In the genomic region with DNA sequence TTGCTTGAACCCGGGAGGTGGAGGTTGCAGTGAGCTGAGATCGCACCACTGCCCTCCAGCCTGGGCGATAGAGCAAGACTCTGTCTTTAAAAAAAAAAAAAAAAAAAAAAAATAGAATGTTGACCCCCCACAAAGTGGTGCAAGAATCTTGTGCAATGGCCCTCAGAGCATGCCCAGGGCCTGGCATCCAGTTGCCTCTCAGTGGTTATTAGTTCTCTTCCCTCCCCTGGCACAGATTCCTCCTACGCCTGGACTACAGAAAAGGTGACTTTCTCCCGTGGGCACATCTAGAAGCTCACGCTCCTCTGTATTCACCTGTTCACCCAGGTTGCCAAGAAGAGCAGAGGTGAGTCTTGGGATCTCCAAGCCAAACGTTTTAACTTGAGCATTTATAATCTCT, we compare ENCODE assay signal across 26 cellular contexts. TPM values are rescaled to one million over a fixed set of nuclear protein-coding genes. Genes with fewer than 3 reads are reported as not detected.
"Had no signal": no experiment of that assay in that cellular context is flagged by ENCODE, and none has a peak within 500 bp of the region (broad histone marks: within the 10 kb centered on the region; RNA-seq: fewer than 3 reads in every experiment).

No MANE protein-coding gene starts in this region.

- H3K36me3 Mint-ChIP-seq: activated naive CD4-positive, alpha-beta T cell treated with anti-CD3 and anti-CD28 coated beads, Interleukin-2, amount 50 U/mL, for 72 hours; naive thymus-derived CD4-positive, alpha-beta T cell; neural progenitor cell; type B pancreatic cell had no signal

- H3K4me1 Mint-ChIP-seq: activated B cell treated with CpG ODN at 0.5 μM for 24 hours; activated CD4-positive, alpha-beta memory T cell treated with anti-CD3 and anti-CD28 coated beads, Interleukin-2, amount 10 ng/mL, durations not matched to agents 7 days and 5 days; endodermal cell; neural progenitor cell had no signal

- ATAC-seq: activated naive CD4-positive, alpha-beta T cell treated with anti-CD3 and anti-CD28 coated beads, Interleukin-2, amount 50 U/mL, for 72 hours; gastrocnemius medialis; naive thymus-derived CD4-positive, alpha-beta T cell had no signal

- H3K4me3 Mint-ChIP-seq: activated B cell treated with CpG ODN at 0.5 μM for 24 hours; activated CD4-positive, alpha-beta memory T cell treated with anti-CD3 and anti-CD28 coated beads, Interleukin-2, amount 10 ng/mL, durations not matched to agents 7 days and 5 days; activated T-helper 1 cell treated with anti-CD3 and anti-CD28 coated beads, Interleukin-12 subunit alpha, Interleukin-12 subunit beta, Interleukin-2, Interleukin-4 antibody, amounts not matched to agents 30 ng/mL and 10 ng/mL and 1 ng/mL, durations not matched to agents 14 hours and 24 hours and 36 hours; endodermal cell; naive thymus-derived CD4-positive, alpha-beta T cell; neural progenitor cell; type B pancreatic cell had no signal

- H3K4me3 ChIP-seq: ascending aorta, esophagus squamous epithelium, gastrocnemius medialis, left ventricle myocardium inferior, neural progenitor cell, thoracic aorta had no signal

- H3K9me3 Mint-ChIP-seq: activated B cell treated with CpG ODN at 0.5 μM for 24 hours; activated CD4-positive, alpha-beta memory T cell treated with anti-CD3 and anti-CD28 coated beads, Interleukin-2, amount 10 ng/mL, durations not matched to agents 7 days and 5 days; activated naive CD4-positive, alpha-beta T cell treated with anti-CD3 and anti-CD28 coated beads, Interleukin-2, amount 50 U/mL, for 72 hours; activated T-helper 1 cell treated with anti-CD3 and anti-CD28 coated beads, Interleukin-12 subunit alpha, Interleukin-12 subunit beta, Interleukin-2, Interleukin-4 antibody, amounts not matched to agents 30 ng/mL and 10 ng/mL and 1 ng/mL, durations not matched to agents 14 hours and 24 hours and 36 hours; endodermal cell; naive thymus-derived CD4-positive, alpha-beta T cell; neural progenitor cell; type B pancreatic cell had no signal

- H3K27ac Mint-ChIP-seq: activated B cell treated with CpG ODN at 0.5 μM for 24 hours; activated CD4-positive, alpha-beta memory T cell treated with anti-CD3 and anti-CD28 coated beads, Interleukin-2, amount 10 ng/mL, durations not matched to agents 7 days and 5 days; activated naive CD4-positive, alpha-beta T cell treated with anti-CD3 and anti-CD28 coated beads, Interleukin-2, amount 50 U/mL, for 72 hours; activated T-helper 1 cell treated with anti-CD3 and anti-CD28 coated beads, Interleukin-12 subunit alpha, Interleukin-12 subunit beta, Interleukin-2, Interleukin-4 antibody, amounts not matched to agents 30 ng/mL and 10 ng/mL and 1 ng/mL, durations not matched to agents 14 hours and 24 hours and 36 hours; endodermal cell; naive thymus-derived CD4-positive, alpha-beta T cell; neural progenitor cell; type B pancreatic cell had no signal

- H3K27ac ChIP-seq: ascending aorta, brain microvascular endothelial cell, esophagus squamous epithelium, gastrocnemius medialis, left ventricle myocardium inferior, neural progenitor cell, thoracic aorta had no signal

- DNase-seq: activated B cell treated with CpG ODN at 0.5 μM for 24 hours; activated CD4-positive, alpha-beta T cell treated with anti-CD3 and anti-CD28 coated beads for 48 hours; brain microvascular endothelial cell; central memory CD4-positive, alpha-beta T cell; endodermal cell; esophagus squamous epithelium; gastrocnemius medialis; hippocampal formation; kidney glomerular epithelial cell; left ventricle myocardium inferior; retina; stimulated activated CD4-positive, alpha-beta T cell treated with anti-CD3 and anti-CD28 coated beads, Interleukin-2, amount 100 ng/mL, for 48 hours; stimulated activated CD8-positive, alpha-beta memory T cell treated with anti-CD3 and anti-CD28 coated beads, Interleukin-4, amount 100 ng/mL, for 48 hours; stimulated activated naive CD4-positive, alpha-beta T cell; T-helper 1 cell had no signal

RNA-seq across cellular contexts. Expression of gene ACSBG1, which starts 36.7 kb away (rescaled TPM):
- total RNA-seq: activated CD4-positive, alpha-beta memory T cell treated with anti-CD3 and anti-CD28 coated beads, Interleukin-2, amount 10 ng/mL, durations not matched to agents 7 days and 5 days; activated naive CD4-positive, alpha-beta T cell treated with anti-CD3 and anti-CD28 coated beads, Interleukin-2, amount 50 U/mL, for 72 hours; ascending aorta; lung microvascular endothelial cell; omental fat pad; posterior vena cava; thoracic aorta had no signal
